ENCODE assay signal across 1 cellular context in genomic region chr6:111615916-111616612, GRCh38.
TF ChIP-seq lines count a peak whose summit lies in the region.

No MANE protein-coding gene starts in this region.

TF ChIP-seq in K562, 482 proteins besides CTCF, POLR2A, EP300 and RAD21 (continued from another document):
- TF ChIP-seq CTCFL (IDR thresholded peaks at IDR 0.05; ENCODE audit: borderline replicate concordance, insufficient read depth, low read depth, low read length, poor library complexity, severe bottlenecking) (no peak), BCOR (IDR thresholded peaks at IDR 0.05) (0 out of 2 replicates have a peak, but pooled peaks have one; percentile 21), DNMT1 (IDR thresholded peaks at IDR 0.05) (no peak), KAT7 (CRISPR knock-in tag; IDR thresholded peaks at IDR 0.05; ENCODE audit: borderline replicate concordance) (no peak), NR1H2 (CRISPR knock-in tag; IDR thresholded peaks at IDR 0.05) (no peak), POLR2G (IDR thresholded peaks at IDR 0.05; ENCODE audit: low read depth, low read length) (no peak)
TF ChIP-seq in K562: peak in this region for 3.
